In genomic region chr13:101706651-101707050, GRCh38 we compare ENCODE assay signal across 8 cellular contexts.
DNase-seq lines count a peak whose midpoint lies in the region; ATAC-seq, FAIRE-seq and TF ChIP-seq lines count a peak whose summit lies in the region.

No MANE protein-coding gene starts in this region.

- TF ChIP-seq CTCF in IMR-90 (conservative IDR thresholded peaks at IDR 0.05; ENCODE audit: low read depth, low read length) (no peak), astrocyte (IDR thresholded peaks at IDR 0.05; ENCODE audit: insufficient read depth, low read depth, low read length) (no peak), prostate gland (IDR thresholded peaks at IDR 0.05) (no peak)

- H2BK20ac ChIP-seq in IMR-90 (ENCODE audit: low read depth, low read length), result no peak overlapping the region

- peak; percentile 94 for FAIRE-seq in astrocyte (lab: Jason Lieb, UNC)

- DNase-seq in G401 (ENCODE audit: low spot score) (peak; percentile 77), IMR-90 (peak; percentile 94), astrocyte (ENCODE audit: low read depth) (peak; percentile 74), mesendoderm (peak; percentile 4), NCI-H524 (lab: John Stamatoyannopoulos, UW) (no peak), prostate gland (ENCODE audit: low spot score) (no peak), NCI-H1436 (lab: John Stamatoyannopoulos, UW) (no peak)

- H3K56ac ChIP-seq in IMR-90 (ENCODE audit: extremely low read depth, insufficient read depth, low read length), result no peak overlapping the region
- no peak overlapping the region for H3K56ac ChIP-seq in mesendoderm (ENCODE audit: low read length)

- no peak overlapping the region for H3K27ac Mint-ChIP-seq in astrocyte (ENCODE audit: unreplicated experiment)

- H3K27me3 ChIP-seq in IMR-90 (ENCODE audit: control insufficient read depth, insufficient read depth, low read length), result no peaks in the 10 kb centered on the region
- H3K27me3 ChIP-seq in astrocyte (ENCODE audit: insufficient read depth, low read length), result no peaks in the 10 kb centered on the region
- no peaks in the 10 kb centered on the region for H3K27me3 ChIP-seq in mesendoderm (ENCODE audit: insufficient read depth, low read length, poor library complexity)
- no peaks in the 10 kb centered on the region for H3K27me3 ChIP-seq in prostate gland (replicated peaks; ENCODE audit: insufficient read depth)

- H4K8ac ChIP-seq in IMR-90 (ENCODE audit: low read depth in 2 of 2, low read length in 2 of 2) (no peak overlapping the region), mesendoderm (ENCODE audit: low read depth, low read length) (no peak overlapping the region)

- H3K4me1 Mint-ChIP-seq in astrocyte (ENCODE audit: low read depth, unreplicated experiment), result peaks cover 7% of the 10 kb centered on the region

- peak overlapping the region; percentile 3 for H2AK9ac ChIP-seq in IMR-90 (replicated peaks; ENCODE audit: low read depth, low read length, poor library complexity)

- H3K9me3 ChIP-seq in IMR-90 (ENCODE audit: control insufficient read depth, insufficient read depth, low read length) (no peaks in the 10 kb centered on the region), astrocyte (ENCODE audit: insufficient read depth, low read depth, low read length) (no peaks in the 10 kb centered on the region), prostate gland (no peaks in the 10 kb centered on the region)

- H3K27ac ChIP-seq in IMR-90 (ENCODE audit: insufficient read depth, low read length) (no peak overlapping the region), astrocyte (ENCODE audit: low read depth, low read length) (no peak overlapping the region), mesendoderm (ENCODE audit: low read depth, low read length) (no peak overlapping the region), prostate gland (no peak overlapping the region)

- H3K18ac ChIP-seq in IMR-90 (ENCODE audit: low read depth, low read length) (no peak overlapping the region), mesendoderm (ENCODE audit: low read length) (no peak overlapping the region)

- H3K36me3 ChIP-seq in IMR-90 (ENCODE audit: control insufficient read depth, insufficient read depth, low read length), result no peaks in the 10 kb centered on the region
- H3K36me3 ChIP-seq in astrocyte (ENCODE audit: insufficient read depth, low read length), result no peaks in the 10 kb centered on the region
- no peaks in the 10 kb centered on the region for H3K36me3 ChIP-seq in mesendoderm (ENCODE audit: control insufficient read depth, insufficient read depth, low read length)
- H3K36me3 ChIP-seq in prostate gland, result no peaks in the 10 kb centered on the region

- H2AK5ac ChIP-seq in IMR-90 (ENCODE audit: low read depth, low read length) (no peak overlapping the region), mesendoderm (ENCODE audit: low read length) (no peak overlapping the region)

- CTCF ChIA-PET in IMR-90 (lab: Yijun Ruan, JAX), result interaction anchor here (1.5 kb wide), 1 partner anchor 11 kb away, joined by 3 read pairs; no protein-coding TSS in a partner anchor

- peak overlapping the region; percentile 53 for H2AFZ ChIP-seq in IMR-90 (replicated peaks; ENCODE audit: low read length, poor library complexity)
- no peak overlapping the region for H2AFZ ChIP-seq in astrocyte (ENCODE audit: low read depth, low read length)

- no peak overlapping the region for H3K4me3 Mint-ChIP-seq in astrocyte (ENCODE audit: unreplicated experiment)

- TF ChIP-seq RAD21 in IMR-90 (IDR thresholded peaks at IDR 0.05; ENCODE audit: low read length), result 0 out of 2 replicates have a peak, but pooled peaks have one; percentile 3

- dilution Hi-C loops in IMR-90 (cut with HindIII; ENCODE audit: low sequenced_read_pairs, unreplicated experiment), result no loop called here

- BruUV-seq in IMR-90 (replicated peaks; lab: Mats Ljungman, UMichigan), result no TSS peak

- H3K4me1 ChIP-seq in IMR-90 (ENCODE audit: control insufficient read depth, insufficient read depth, low read length), result no peaks in the 10 kb centered on the region
- no peaks in the 10 kb centered on the region for H3K4me1 ChIP-seq in astrocyte (ENCODE audit: insufficient read depth, low read length)
- H3K4me1 ChIP-seq in mesendoderm (ENCODE audit: control insufficient read depth, low read depth, low read length), result no peaks in the 10 kb centered on the region
- no peaks in the 10 kb centered on the region for H3K4me1 ChIP-seq in prostate gland (replicated peaks)

- in situ Hi-C loops in G401 (cut with HindIII; ENCODE audit: low sequenced_read_pairs) (no loop called here), IMR-90 (cut with MboI; ENCODE audit: low sequenced_read_pairs) (no loop called here)

- peaks cover 9% of the 10 kb centered on the region for H3K27me3 Mint-ChIP-seq in astrocyte (ENCODE audit: low read depth, unreplicated experiment)

- TF ChIP-seq POLR2A in IMR-90 (IDR thresholded peaks at IDR 0.05; ENCODE audit: low read depth, low read length), result no peak
- TF ChIP-seq POLR2A in prostate gland (IDR thresholded peaks at IDR 0.05), result no peak

- H3K4ac ChIP-seq in IMR-90 (ENCODE audit: low read depth, low read length) (no peak overlapping the region), mesendoderm (ENCODE audit: low read depth, low read length) (no peak overlapping the region)

- H3K14ac ChIP-seq in IMR-90 (replicated peaks; ENCODE audit: low read depth, low read length), result no peak overlapping the region

- H3K79me1 ChIP-seq in IMR-90 (ENCODE audit: low read depth in 1 of 2, low read length in 2 of 2) (no peaks in the 10 kb centered on the region), mesendoderm (ENCODE audit: low read length) (no peaks in the 10 kb centered on the region)

- no peak overlapping the region for H2BK5ac ChIP-seq in IMR-90 (ENCODE audit: low read depth, low read length, poor library complexity, severe bottlenecking)
- H2BK5ac ChIP-seq in mesendoderm (ENCODE audit: low read length), result no peak overlapping the region

- H3K23ac ChIP-seq in IMR-90 (ENCODE audit: low read depth, low read length), result no peak overlapping the region
- no peak overlapping the region for H3K23ac ChIP-seq in mesendoderm (ENCODE audit: low read length)

- no peaks in the 10 kb centered on the region for H3K9me1 ChIP-seq in IMR-90 (ENCODE audit: insufficient read depth, low read length)

- H3K4me3 ChIP-seq in IMR-90 (ENCODE audit: insufficient read depth, low read depth, low read length) (no peak overlapping the region), astrocyte (ENCODE audit: insufficient read depth, low read depth, low read length) (no peak overlapping the region), mesendoderm (ENCODE audit: low read length) (no peak overlapping the region), prostate gland (no peak overlapping the region)

- H4K20me1 ChIP-seq in IMR-90 (ENCODE audit: insufficient read depth, low read length) (no peaks in the 10 kb centered on the region), astrocyte (ENCODE audit: insufficient read depth, low read length) (no peaks in the 10 kb centered on the region)

- POLR2A ChIA-PET in IMR-90 (lab: Charles Lee; ENCODE audit: unreplicated experiment), result interaction anchor here (0.6 kb wide), 1 partner anchor 205 kb away, joined by 3 read pairs; no protein-coding TSS in a partner anchor

- H3K36me3 Mint-ChIP-seq in astrocyte (ENCODE audit: low read depth, unreplicated experiment), result no peaks in the 10 kb centered on the region

- H4K91ac ChIP-seq in IMR-90 (ENCODE audit: insufficient read depth, low read depth, low read length), result no peak overlapping the region

- peak; percentile 94 for ATAC-seq in IMR-90 (ENCODE audit: low read depth)
- ATAC-seq in HG03095 (IDR thresholded peaks at IDR 0.05; ENCODE audit: unreplicated experiment), result no peak

- no peaks in the 10 kb centered on the region for H3K9me3 Mint-ChIP-seq in astrocyte (ENCODE audit: unreplicated experiment)

- H3K9ac ChIP-seq in IMR-90 (ENCODE audit: low read depth, low read length) (no peak overlapping the region), astrocyte (ENCODE audit: low read length) (no peak overlapping the region), mesendoderm (ENCODE audit: low read length) (no peak overlapping the region)

- H3K4me2 ChIP-seq in IMR-90 (ENCODE audit: low read depth, low read length), result peak overlapping the region; percentile 6; the same call in 1 of the 2 replicates
- H3K4me2 ChIP-seq in astrocyte (ENCODE audit: low read length), result peak overlapping the region; percentile 5
- H3K4me2 ChIP-seq in mesendoderm (ENCODE audit: low read length), result no peak overlapping the region

- H2BK120ac ChIP-seq in IMR-90 (ENCODE audit: low read depth, low read length), result no peak overlapping the region
- no peak overlapping the region for H2BK120ac ChIP-seq in mesendoderm (ENCODE audit: low read depth, low read length)

- no peak overlapping the region for H2BK15ac ChIP-seq in IMR-90 (ENCODE audit: low read depth, low read length)
- H2BK15ac ChIP-seq in mesendoderm (replicated peaks; ENCODE audit: low read depth), result no peak overlapping the region

- no CpG with 5 or more reads among the region's 6 CpGs for WGBS in IMR-90 (ENCODE audit: extremely low coverage in 2 of 2, insufficient read length in 1 of 2), 2 experiments
- no CpG with 5 or more reads among the region's 6 CpGs for WGBS in mesendoderm (ENCODE audit: extremely low coverage, insufficient coverage, low lambda C conversion rate)
- WGBS in prostate gland, result 57% methylated on average over 6 of the region's 6 CpGs

- H3K79me2 ChIP-seq in astrocyte (ENCODE audit: insufficient read depth, low read length) (no peaks in the 10 kb centered on the region), mesendoderm (ENCODE audit: control insufficient read depth, insufficient read depth, low read length) (no peaks in the 10 kb centered on the region)

- intact Hi-C loops in IMR-90 (cut with micrococcal nuclease) (loop anchor here (5.0 kb wide), 1 partner anchor 189 kb away; no protein-coding TSS in a partner anchor), prostate gland (cut with DNase I) (no loop called here)

- H4K5ac ChIP-seq in IMR-90 (ENCODE audit: low read depth, low read length), result no peak overlapping the region
- H4K5ac ChIP-seq in mesendoderm (ENCODE audit: low read length), result no peak overlapping the region

TF ChIP-seq in IMR-90, 13 proteins besides CTCF, POLR2A, EP300 and RAD21:
- 0 out of 2 replicates have a peak, but pooled peaks have one; percentile 25 for TF ChIP-seq FOS (IDR thresholded peaks at IDR 0.05; ENCODE audit: low read depth, low read length)
- peak; percentile 95 for TF ChIP-seq CEBPB (IDR thresholded peaks at IDR 0.05; ENCODE audit: low read depth, low read length)
- no peak for TF ChIP-seq RFX5 (IDR thresholded peaks at IDR 0.05; ENCODE audit: low read depth, low read length)
- TF ChIP-seq NFE2L2 (IDR thresholded peaks at IDR 0.05; ENCODE audit: low read depth, low read length), result no peak
- peak; percentile 97 for TF ChIP-seq BHLHE40 (IDR thresholded peaks at IDR 0.05; ENCODE audit: low read depth, low read length)
- peak; percentile 56; the same call in 1 of the 2 replicates for TF ChIP-seq MXI1 (IDR thresholded peaks at IDR 0.05; ENCODE audit: borderline replicate concordance, low read depth, low read length)
- 0 out of 2 replicates have a peak, but pooled peaks have one; percentile 9 for TF ChIP-seq MAFK (IDR thresholded peaks at IDR 0.05; ENCODE audit: low read depth, low read length)
- peak; percentile 69 for TF ChIP-seq RCOR1 (IDR thresholded peaks at IDR 0.05; ENCODE audit: insufficient replicate concordance, low read length)
TF ChIP-seq in IMR-90: peak in this region for 6.

Comparison
In these comparisons a context has a peak if more than half of its experiments do, and no peak if none do; other contexts are left out.
1. DNase-seq: peak in G401 (single experiment), IMR-90 (single experiment), astrocyte (single experiment) and mesendoderm (single experiment); none in NCI-H524 (0 of 2), prostate gland (single experiment) and NCI-H1436 (single experiment).